ENCODE assay signal across 8 cellular contexts in genomic region chr1:9235560-9235959, GRCh38. TPM values are rescaled to one million over a fixed set of nuclear protein-coding genes. Genes with fewer than 3 reads are reported as not detected.
A peak's percentile ranks its signal among the peaks of the same experiment; 100 is the strongest.
DNase-seq lines count a peak whose midpoint lies in the region; ATAC-seq and TF ChIP-seq lines count a peak whose summit lies in the region.

No MANE protein-coding gene starts in this region.

- no peaks in the 10 kb centered on the region for H3K27me3 ChIP-seq in GM06990 (replicated peaks; ENCODE audit: control insufficient read depth, insufficient read depth, low read length)
- no peaks in the 10 kb centered on the region for H3K27me3 ChIP-seq in SJSA1 (replicated peaks)
- no peaks in the 10 kb centered on the region for H3K27me3 ChIP-seq in rectal smooth muscle tissue (ENCODE audit: control insufficient read depth, insufficient read depth, low read length)

- H3K36me3 ChIP-seq in GM06990 (ENCODE audit: control insufficient read depth, insufficient read depth, low read length) (no peaks in the 10 kb centered on the region), SJSA1 (peaks cover 1% of the 10 kb centered on the region; the same call in 1 of the 2 replicates), rectal smooth muscle tissue (ENCODE audit: control insufficient read depth, insufficient read depth, low read length) (no peaks in the 10 kb centered on the region)

- ATAC-seq in HG03139 (IDR thresholded peaks at IDR 0.05; ENCODE audit: unreplicated experiment) (no peak), HG03354 (IDR thresholded peaks at IDR 0.05; ENCODE audit: poor library complexity, severe bottlenecking, unreplicated experiment) (no peak), GM19328 (IDR thresholded peaks at IDR 0.05; ENCODE audit: unreplicated experiment) (no peak)

- no peak for DNase-seq in GM06990 (ENCODE audit: extremely low read depth, insufficient read length)
- DNase-seq in SJSA1 (ENCODE audit: low read depth in 1 of 2, low spot score in 2 of 2), result no peak
- DNase-seq in fibroblast of pulmonary artery (ENCODE audit: low read depth), result no peak
- DNase-seq in activated CD4-positive, alpha-beta T cell treated with anti-CD3 and anti-CD28 coated beads, Interleukin-2, amount 50 U/mL, for 48 hours, result no peak

- H3K4me3 ChIP-seq in GM06990 (replicated peaks; ENCODE audit: low read depth, low read length) (peak overlapping the region; percentile 75), SJSA1 (peak overlapping the region; percentile 90), fibroblast of pulmonary artery (replicated peaks; ENCODE audit: low read depth, low read length) (peak overlapping the region; percentile 61), rectal smooth muscle tissue (ENCODE audit: low read length) (peak overlapping the region; percentile 81)

- H3K4me1 ChIP-seq in SJSA1 (replicated peaks), result peaks cover 40% of the 10 kb centered on the region
- H3K4me1 ChIP-seq in rectal smooth muscle tissue (ENCODE audit: control insufficient read depth, insufficient read depth, low read length), result peaks cover 18% of the 10 kb centered on the region

- H3K9ac ChIP-seq in rectal smooth muscle tissue (ENCODE audit: low read length), result peak overlapping the region; percentile 85

- TF ChIP-seq CTCF in GM06990 (IDR thresholded peaks at IDR 0.05; ENCODE audit: insufficient read depth, low read length, poor library complexity, severe bottlenecking), result no peak
- TF ChIP-seq CTCF in fibroblast of pulmonary artery (IDR thresholded peaks at IDR 0.05; ENCODE audit: low read length, missing control alignments), result no peak

- no peaks in the 10 kb centered on the region for H3K9me3 ChIP-seq in SJSA1 (replicated peaks)

- H3K27ac ChIP-seq in SJSA1 (peak overlapping the region; percentile 95), rectal smooth muscle tissue (ENCODE audit: low read depth, low read length) (peak overlapping the region; percentile 96)

RNA-seq across cellular contexts. Expression of gene H6PD, which starts 1.0 kb away (rescaled TPM):
- total RNA-seq in SJSA1 (2014; rRNA removed; shearing (Covaris generic)), result 12.2 and 12.6 TPM in 2 replicates

RNA-seq across cellular contexts. Expression of gene SPSB1, which starts 57.1 kb away (rescaled TPM):
- 16.2 and 24.4 TPM in 2 replicates for total RNA-seq in SJSA1 (2014; rRNA removed; shearing (Covaris generic))
